In genomic region chrX:37785569-37785968, GRCh38 we compare ENCODE assay signal across 15 cellular contexts. TPM values are rescaled to one million over a fixed set of nuclear protein-coding genes. Genes with fewer than 3 reads are reported as not detected.
A peak's percentile ranks its signal among the peaks of the same experiment; 100 is the strongest.
DNase-seq lines count a peak whose midpoint lies in the region; ATAC-seq and TF ChIP-seq lines count a peak whose summit lies in the region.
"Had no signal": no experiment of that assay in that cellular context is flagged by ENCODE, and none has a peak within 500 bp of the region (broad histone marks: within the 10 kb centered on the region; RNA-seq: fewer than 3 reads in every experiment).

No MANE protein-coding gene starts in this region.

- peaks cover 17 to 21% of the 10 kb centered on the region in 2 donors for H3K4me1 Mint-ChIP-seq in natural killer cell
- peaks cover 16% of the 10 kb centered on the region for H3K4me1 Mint-ChIP-seq in stimulated activated effector memory CD8-positive, alpha-beta T cell treated with anti-CD3 and anti-CD28 coated beads, Interleukin-12 subunit alpha, Interleukin-12 subunit beta, amount 100 ng/mL, for 72 hours
- H3K4me1 Mint-ChIP-seq: brain, neural crest cell had no signal

- peaks cover 2 to 17% of the 10 kb centered on the region in 2 donors for H3K27me3 Mint-ChIP-seq in natural killer cell (ENCODE audit: low read depth in 2 of 2)
- H3K27me3 Mint-ChIP-seq: brain had no signal

- H3K4me3 ChIP-seq in GM12864 (ENCODE audit: low read depth, low read length) (peak overlapping the region; percentile 27; the same call in 1 of the 2 replicates), NB4 (ENCODE audit: low read depth, low read length) (peak overlapping the region; percentile 40)

- intact Hi-C loops in natural killer cell (cut with micrococcal nuclease) = no loop called here

- no peak for TF ChIP-seq CTCF in GM12864 (IDR thresholded peaks at IDR 0.05; ENCODE audit: low read depth, low read length, missing control alignments)
- no peak for TF ChIP-seq CTCF in NB4 (IDR thresholded peaks at IDR 0.05; ENCODE audit: low read depth, low read length)
- no peak for TF ChIP-seq CTCF in natural killer cell (IDR thresholded peaks at IDR 0.05)

- no peak overlapping the region for H3K27ac Mint-ChIP-seq in natural killer cell
- H3K27ac Mint-ChIP-seq in stimulated activated effector memory CD8-positive, alpha-beta T cell treated with anti-CD3 and anti-CD28 coated beads, Interleukin-12 subunit alpha, Interleukin-12 subunit beta, amount 100 ng/mL, for 72 hours = no peak overlapping the region
- H3K27ac Mint-ChIP-seq: activated T-helper 2 cell treated with anti-CD3 and anti-CD28 coated beads, Interferon-gamma antibody, Interleukin-2, Interleukin-4, amounts not matched to agents 10 μg/mL and 5 μg/mL and 100 μg/mL, durations not matched to agents 14 hours and 24 hours and 36 hours had no signal

- no peak for TF ChIP-seq POLR2A in NB4 (IDR thresholded peaks at IDR 0.05; ENCODE audit: extremely low read depth, insufficient read length)

- no peak overlapping the region for H3K4me3 Mint-ChIP-seq in natural killer cell
- no peak overlapping the region for H3K4me3 Mint-ChIP-seq in stimulated activated effector memory CD8-positive, alpha-beta T cell treated with anti-CD3 and anti-CD28 coated beads, Interleukin-12 subunit alpha, Interleukin-12 subunit beta, amount 100 ng/mL, for 72 hours
- H3K4me3 Mint-ChIP-seq: brain, neural crest cell had no signal

- no peaks in the 10 kb centered on the region for H3K9me3 Mint-ChIP-seq in natural killer cell
- H3K9me3 Mint-ChIP-seq in stimulated activated effector memory CD8-positive, alpha-beta T cell treated with anti-CD3 and anti-CD28 coated beads, Interleukin-12 subunit alpha, Interleukin-12 subunit beta, amount 100 ng/mL, for 72 hours = no peaks in the 10 kb centered on the region
- H3K9me3 Mint-ChIP-seq: activated T-helper 2 cell treated with anti-CD3 and anti-CD28 coated beads, Interferon-gamma antibody, Interleukin-2, Interleukin-4, amounts not matched to agents 10 μg/mL and 5 μg/mL and 100 μg/mL, durations not matched to agents 14 hours and 24 hours and 36 hours; brain; T-cell had no signal

- DNase-seq in GM12864 (ENCODE audit: low read depth) (no peak), NB4 (ENCODE audit: low read depth) (peak; percentile 87), UCSD-AML1 (lab: John Stamatoyannopoulos, UW; ENCODE audit: unreplicated experiment) (peak; percentile 10), renal cortical epithelial cell (ENCODE audit: low read depth) (peak; percentile 23), D341Med (ENCODE audit: low spot score) (no peak), natural killer cell (no peak)
- DNase-seq in stimulated activated effector memory CD8-positive, alpha-beta T cell treated with anti-CD3 and anti-CD28 coated beads, Interleukin-12 subunit alpha, Interleukin-12 subunit beta, amount 100 ng/mL, for 72 hours (ENCODE audit: low spot score in 2 of 2) = no peak
- DNase-seq: NCI-H1105, NCI-H526, T-cell had no signal

- ATAC-seq in GM19324 (IDR thresholded peaks at IDR 0.05; ENCODE audit: low FRiP score, unreplicated experiment) (no peak), natural killer cell (no peak)
- no peak for ATAC-seq in stimulated activated effector memory CD8-positive, alpha-beta T cell treated with anti-CD3 and anti-CD28 coated beads, Interleukin-12 subunit alpha, Interleukin-12 subunit beta, amount 100 ng/mL, for 72 hours
- ATAC-seq: left lobe of liver had no signal

- H3K36me3 Mint-ChIP-seq in natural killer cell = no peaks in the 10 kb centered on the region
- H3K36me3 Mint-ChIP-seq in stimulated activated effector memory CD8-positive, alpha-beta T cell treated with anti-CD3 and anti-CD28 coated beads, Interleukin-12 subunit alpha, Interleukin-12 subunit beta, amount 100 ng/mL, for 72 hours = peaks cover 4% of the 10 kb centered on the region
- H3K36me3 Mint-ChIP-seq: brain, T-cell had no signal

RNA-seq across cellular contexts. Expression of gene CYBB, which starts 5.7 kb away (rescaled TPM):
- total RNA-seq in renal cortical epithelial cell (0.15 and 0.17 TPM in 2 replicates), natural killer cell (10 to 100 TPM; 11.3 to 25.6 (median 20.9) TPM)
- total RNA-seq: neural crest cell had no signal

Comparison
In these comparisons a context has a peak if more than half of its experiments do, and no peak if none do; other contexts are left out.
1. DNase-seq: peak in NB4 (single experiment), UCSD-AML1 (single experiment) and renal cortical epithelial cell (single experiment); none in GM12864 (single experiment), D341Med (single experiment), natural killer cell (single experiment) and stimulated activated effector memory CD8-positive, alpha-beta T cell treated with anti-CD3 and anti-CD28 coated beads, Interleukin-12 subunit alpha, Interleukin-12 subunit beta, amount 100 ng/mL, for 72 hours (0 of 2).
2. RNA of gene CYBB, which starts 5.7 kb away (total RNA-seq): 11.3 to 25.6 TPM in natural killer cell; 0.15 to 0.17 TPM in renal cortical epithelial cell; every median in the first group is over 10 times any median in the second.